1 cellular context compared by ENCODE assay signal in genomic region chr2:54166121-54166773, GRCh38.
TF ChIP-seq lines count a peak whose summit lies in the region.

No MANE protein-coding gene starts in this region.

TF ChIP-seq in K562, 482 proteins besides CTCF, POLR2A, EP300 and RAD21:
- TF ChIP-seq, protein P1, sequence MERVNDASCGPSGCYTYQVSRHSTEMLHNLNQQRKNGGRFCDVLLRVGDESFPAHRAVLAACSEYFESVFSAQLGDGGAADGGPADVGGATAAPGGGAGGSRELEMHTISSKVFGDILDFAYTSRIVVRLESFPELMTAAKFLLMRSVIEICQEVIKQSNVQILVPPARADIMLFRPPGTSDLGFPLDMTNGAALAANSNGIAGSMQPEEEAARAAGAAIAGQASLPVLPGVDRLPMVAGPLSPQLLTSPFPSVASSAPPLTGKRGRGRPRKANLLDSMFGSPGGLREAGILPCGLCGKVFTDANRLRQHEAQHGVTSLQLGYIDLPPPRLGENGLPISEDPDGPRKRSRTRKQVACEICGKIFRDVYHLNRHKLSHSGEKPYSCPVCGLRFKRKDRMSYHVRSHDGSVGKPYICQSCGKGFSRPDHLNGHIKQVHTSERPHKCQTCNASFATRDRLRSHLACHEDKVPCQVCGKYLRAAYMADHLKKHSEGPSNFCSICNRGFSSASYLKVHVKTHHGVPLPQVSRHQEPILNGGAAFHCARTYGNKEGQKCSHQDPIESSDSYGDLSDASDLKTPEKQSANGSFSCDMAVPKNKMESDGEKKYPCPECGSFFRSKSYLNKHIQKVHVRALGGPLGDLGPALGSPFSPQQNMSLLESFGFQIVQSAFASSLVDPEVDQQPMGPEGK (CRISPR knock-in tag; IDR thresholded peaks at IDR 0.05; ENCODE audit: borderline replicate concordance) = no peak
- TF ChIP-seq IRF2 (CRISPR knock-in tag; IDR thresholded peaks at IDR 0.05) (no peak), ZNF318 (IDR thresholded peaks at IDR 0.05; ENCODE audit: borderline replicate concordance in 1 of 2, low read depth in 1 of 2) (no peak), NR4A1 (CRISPR knock-in tag; IDR thresholded peaks at IDR 0.05) (no peak), NR4A1 (tag; IDR thresholded peaks at IDR 0.05) (no peak)
